Comparison of ENCODE assay signal across 8 cellular contexts in genomic region chr16:82229800-82230619, GRCh38. TPM values are rescaled to one million over a fixed set of nuclear protein-coding genes. Genes with fewer than 3 reads are reported as not detected.
DNase-seq lines count a peak whose midpoint lies in the region; ATAC-seq and TF ChIP-seq lines count a peak whose summit lies in the region.

No MANE protein-coding gene starts in this region.

- in situ Hi-C loops in gastrocnemius medialis (cut with MboI; ENCODE audit: low sequenced_read_pairs in 4 of 4): loop anchor here (5.0 to 10.0 kb wide), 3 partner anchors 335 to 345 kb away; no protein-coding TSS in a partner anchor

- H3K4me3 ChIP-seq in ascending aorta (no peak overlapping the region), hepatocyte (no peak overlapping the region), gastrocnemius medialis (no peak overlapping the region)

- H3K9me3 ChIP-seq in ascending aorta: no peaks in the 10 kb centered on the region
- H3K9me3 ChIP-seq in hepatocyte (ENCODE audit: low read depth): no peaks in the 10 kb centered on the region
- H3K9me3 ChIP-seq in gastrocnemius medialis: no peaks in the 10 kb centered on the region

- no peaks in the 10 kb centered on the region for H3K79me2 ChIP-seq in hepatocyte

- no peaks in the 10 kb centered on the region for H3K4me1 ChIP-seq in ascending aorta
- H3K4me1 ChIP-seq in hepatocyte (ENCODE audit: insufficient read depth): no peaks in the 10 kb centered on the region
- no peaks in the 10 kb centered on the region for H3K4me1 ChIP-seq in gastrocnemius medialis

- 49% methylated on average over 6 of the region's 6 CpGs for WGBS in hepatocyte (ENCODE audit: low lambda C conversion rate, missing lambda C conversion rate)

- no peaks in the 10 kb centered on the region for H3K9me2 ChIP-seq in hepatocyte (replicated peaks; ENCODE audit: insufficient read depth)

- no peak overlapping the region for H3K4me2 ChIP-seq in hepatocyte

- no peaks in the 10 kb centered on the region for H3K27me3 ChIP-seq in ascending aorta
- H3K27me3 ChIP-seq in hepatocyte: no peaks in the 10 kb centered on the region
- peaks cover 0 to 2% (median 0%) of the 10 kb centered on the region in 3 donors for H3K27me3 ChIP-seq in gastrocnemius medialis

- TF ChIP-seq POLR2A in gastrocnemius medialis (IDR thresholded peaks at IDR 0.05): no peak

- H3K27ac ChIP-seq in ascending aorta: no peak overlapping the region
- no peak overlapping the region for H3K27ac ChIP-seq in hepatocyte
- no peak overlapping the region for H3K27ac ChIP-seq in gastrocnemius medialis

- TF ChIP-seq CTCF in ascending aorta (IDR thresholded peaks at IDR 0.05) (peak; percentile 27 to 54 (median 33)), hepatocyte (IDR thresholded peaks at IDR 0.05; ENCODE audit: poor library complexity) (peak; percentile 81), gastrocnemius medialis (IDR thresholded peaks at IDR 0.05 in 4 of 5, conservative IDR thresholded peaks at IDR 0.05 in 1 of 5) (peak; percentile 61 to 88 (median 75))

- no peak overlapping the region for H2AFZ ChIP-seq in hepatocyte

- H3K36me3 ChIP-seq in ascending aorta: no peaks in the 10 kb centered on the region
- no peaks in the 10 kb centered on the region for H3K36me3 ChIP-seq in hepatocyte (replicated peaks; ENCODE audit: insufficient read depth, low read depth)
- H3K36me3 ChIP-seq in gastrocnemius medialis: no peaks in the 10 kb centered on the region

- no peaks in the 10 kb centered on the region for H4K20me1 ChIP-seq in hepatocyte (ENCODE audit: insufficient read depth, poor library complexity, severe bottlenecking)

- DNase-seq in GM04504 (ENCODE audit: low read depth) (peak; percentile 40), NCI-H1092 treated with DMSO at 0.1 percent for 48 hours (lab: John Stamatoyannopoulos, UW) (peak; percentile 69), T-helper 1 cell (peak; percentile 15 to 54 (median 41)), ascending aorta (ENCODE audit: low spot score in 2 of 2) (no peak), hepatocyte (ENCODE audit: low spot score) (peak; percentile 88), gastrocnemius medialis (peak; percentile 28 to 33)

- intact Hi-C loops in ascending aorta (cut with DNase I): no loop called here
- intact Hi-C loops in gastrocnemius medialis (cut with DNase I; ENCODE audit: low total_unique reads): loop anchor here (2.0 to 5.0 kb wide), 2 partner anchors 293 to 341 kb away; no protein-coding TSS in a partner anchor

- ATAC-seq in gastrocnemius medialis (peak; percentile 56 to 62), HG03354 (IDR thresholded peaks at IDR 0.05; ENCODE audit: poor library complexity, severe bottlenecking, unreplicated experiment) (no peak), GM21723 (IDR thresholded peaks at IDR 0.05; ENCODE audit: unreplicated experiment) (no peak)

RNA-seq across cellular contexts. Expression of gene MPHOSPH6, which starts 60.0 kb away (rescaled TPM):
- 86.5 TPM for total RNA-seq in ascending aorta
- 38.4 and 47.1 TPM in 2 replicates for total RNA-seq in hepatocyte
- 44.3 and 47.0 TPM in 2 replicates for polyA plus RNA-seq in hepatocyte
- total RNA-seq in gastrocnemius medialis: 10 to 100 TPM in 2 of 4 donors, 1 to 10 TPM in 2; 6.1 to 12.0 (median 9.3) TPM

Comparison
In these comparisons a context has a peak if more than half of its experiments do, and no peak if none do; other contexts are left out.
1. DNase-seq: peak in GM04504 (single experiment), NCI-H1092 treated with DMSO at 0.1 percent for 48 hours (single experiment), T-helper 1 cell (5 of 5), hepatocyte (single experiment) and gastrocnemius medialis (2 of 2); none in ascending aorta (0 of 2).
2. ATAC-seq: peak in gastrocnemius medialis (2 of 2); none in HG03354 (single experiment) and GM21723 (single experiment).
3. Peak in every context shown above with its lines, with median percentiles within 50 percentile points of each other: CTCF ChIP-seq.